In genomic region chr21:8245642-8246449, GRCh38 we compare ENCODE assay signal across 8 cellular contexts.
DNase-seq lines count a peak whose midpoint lies in the region; ATAC-seq, FAIRE-seq and TF ChIP-seq lines count a peak whose summit lies in the region.
"Not testable (repeated sequence)": the region's sequence is repeated elsewhere in the genome, so short reads cannot be mapped to it uniquely, and the experiment has no call there.

No MANE protein-coding gene starts in this region.

- not testable (repeated sequence) for FAIRE-seq in HepG2 (lab: Jason Lieb, UNC)

- ATAC-seq in GM18858 (IDR thresholded peaks at IDR 0.05; ENCODE audit: unreplicated experiment) (peak; percentile 62), GM19467 (IDR thresholded peaks at IDR 0.05; ENCODE audit: unreplicated experiment) (peak; percentile 72), HG02588 (IDR thresholded peaks at IDR 0.05; ENCODE audit: unreplicated experiment) (peak; percentile 76), HG03064 (IDR thresholded peaks at IDR 0.05; ENCODE audit: low read depth, unreplicated experiment) (peak; percentile 77), HG03521 (IDR thresholded peaks at IDR 0.05; ENCODE audit: unreplicated experiment) (peak; percentile 71), HepG2 (peak; percentile 81), upper lobe of left lung (ENCODE audit: low FRiP score in 2 of 2) (peak; percentile 91 to 96)
- ATAC-seq in activated T-helper 17 cell treated with anti-CD3 and anti-CD28 coated beads, Interleukin-2, amount 50 U/mL, for 72 hours (replicated peaks) = peak; percentile 76

- not testable (repeated sequence) for H3K4me2 ChIP-seq in HepG2 (ENCODE audit: low read depth, low read length)

- CTCF ChIA-PET in HepG2 (lab: Yijun Ruan, JAX; ENCODE audit: low intra/inter-chr PET ratio, low total read pairs) = not testable (repeated sequence)

- not testable (repeated sequence) for H3K27me3 Mint-ChIP-seq in activated T-helper 17 cell treated with anti-CD3 and anti-CD28 coated beads, Interleukin-2, amount 50 U/mL, for 72 hours

- not testable (repeated sequence) for H3K36me3 Mint-ChIP-seq in activated T-helper 17 cell treated with anti-CD3 and anti-CD28 coated beads, Interleukin-2, amount 50 U/mL, for 72 hours (ENCODE audit: low read depth)

- H4K20me1 ChIP-seq in HepG2 (ENCODE audit: insufficient read depth, low read length) = not testable (repeated sequence)

- TF ChIP-seq CTCF in HepG2 (CRISPR knock-in tag; IDR thresholded peaks at IDR 0.05); upper lobe of left lung (IDR thresholded peaks at IDR 0.05): not testable (repeated sequence)

- POLR2A ChIA-PET in HepG2 (lab: Yijun Ruan, JAX) = not testable (repeated sequence)

- H3K9ac ChIP-seq in HepG2 (ENCODE audit: insufficient read depth, low read depth, low read length) = not testable (repeated sequence)

- not testable (repeated sequence) for TF ChIP-seq RAD21 in HepG2 (CRISPR knock-in tag; IDR thresholded peaks at IDR 0.05)

- H3K27ac ChIP-seq in HepG2 (ENCODE audit: extremely low read length, insufficient read depth, low read length); upper lobe of left lung: not testable (repeated sequence)

- not testable (repeated sequence) for TF ChIP-seq POLR2A in HepG2 (IDR thresholded peaks at IDR 0.05; ENCODE audit: insufficient read depth in 1 of 2, low read depth in 2 of 2, low read length in 2 of 2); upper lobe of left lung (IDR thresholded peaks at IDR 0.05)

- TF ChIP-seq EP300 in HepG2 (IDR thresholded peaks at IDR 0.05; ENCODE audit: low read depth in 2 of 2, low read length in 2 of 2); HepG2 (CRISPR knock-in tag; IDR thresholded peaks at IDR 0.05; ENCODE audit: borderline replicate concordance); upper lobe of left lung (IDR thresholded peaks at IDR 0.05): not testable (repeated sequence)

- not testable (repeated sequence) for H3K27me3 ChIP-seq in HepG2 (ENCODE audit: control insufficient read depth in 1 of 2, insufficient read depth in 2 of 2, low read length in 2 of 2); upper lobe of left lung

- intact Hi-C loops in HepG2 (cut with micrococcal nuclease; ENCODE audit: unreplicated experiment) = not testable (repeated sequence)

- not testable (repeated sequence) for H3K4me3 Mint-ChIP-seq in activated T-helper 17 cell treated with anti-CD3 and anti-CD28 coated beads, Interleukin-2, amount 50 U/mL, for 72 hours

- H3K4me1 Mint-ChIP-seq in activated T-helper 17 cell treated with anti-CD3 and anti-CD28 coated beads, Interleukin-2, amount 50 U/mL, for 72 hours = not testable (repeated sequence)

- not testable (repeated sequence) for BruUV-seq in HepG2 (replicated peaks; lab: Mats Ljungman, UMichigan)

- WGBS in HepG2 (ENCODE audit: low lambda C conversion rate) = no CpG with 5 or more reads among the region's 43 CpGs
- no CpG with 5 or more reads among the region's 43 CpGs for WGBS in upper lobe of left lung, 2 donors

- H3K79me2 ChIP-seq in HepG2 (ENCODE audit: insufficient read depth, low read length) = not testable (repeated sequence)

- not testable (repeated sequence) for H3K4me3 ChIP-seq in HepG2 (replicated peaks in 1 of 3; ENCODE audit: insufficient read depth in 1 of 3, low read depth in 2 of 3, low read length in 3 of 3); upper lobe of left lung

- H3K36me3 ChIP-seq in HepG2 (replicated peaks in 1 of 2; ENCODE audit: control insufficient read depth in 1 of 2, insufficient read depth in 2 of 2, low read length in 2 of 2); upper lobe of left lung: not testable (repeated sequence)

- H3K4me1 ChIP-seq in HepG2 (ENCODE audit: insufficient read depth, low read length); upper lobe of left lung: not testable (repeated sequence)

- H2AFZ ChIP-seq in HepG2 (ENCODE audit: low read length) = not testable (repeated sequence)

- not testable (repeated sequence) for H3K27ac Mint-ChIP-seq in activated T-helper 17 cell treated with anti-CD3 and anti-CD28 coated beads, Interleukin-2, amount 50 U/mL, for 72 hours

- not testable (repeated sequence) for H3K9me3 Mint-ChIP-seq in activated T-helper 17 cell treated with anti-CD3 and anti-CD28 coated beads, Interleukin-2, amount 50 U/mL, for 72 hours

- not testable (repeated sequence) for H3K9me3 ChIP-seq in HepG2 (ENCODE audit: low read length); upper lobe of left lung

- in situ Hi-C loops in HepG2 (cut with HindIII; ENCODE audit: extremely low pct_ligation_motif_present, low pct_unique_long_range_greater_than_20kb) = not testable (repeated sequence)

- not testable (repeated sequence) for DNase-seq in HepG2 (ENCODE audit: low spot score); upper lobe of left lung
